Comparison of ENCODE assay signal across 32 cellular contexts in genomic region chr11:1899100-1899499, GRCh38. TPM values are rescaled to one million over a fixed set of nuclear protein-coding genes. Genes with fewer than 3 reads are reported as not detected.
"Had no signal": no experiment of that assay in that cellular context is flagged by ENCODE, and none has a peak within 500 bp of the region (broad histone marks: within the 10 kb centered on the region; RNA-seq: fewer than 3 reads in every experiment).

No MANE protein-coding gene starts in this region.

- H3K4me3 ChIP-seq: hepatocyte, lower lobe of right lung, right atrium auricular region, sigmoid colon, smooth muscle cell, tibial nerve, uterus had no signal

- H3K4me1 ChIP-seq: lower lobe of right lung, parathyroid adenoma, right atrium auricular region, sigmoid colon, uterus had no signal

- H3K9me3 Mint-ChIP-seq: naive thymus-derived CD8-positive, alpha-beta T cell; nephron; neural crest cell; stimulated activated memory B cell treated with anti-CD40 and anti-IgM and Interleukin-4, amounts not matched to agents 10 μg/mL and 1 μg/mL and 100 μg/mL, for 72 hours; stimulated activated naive CD8-positive, alpha-beta T cell treated with anti-CD3 and anti-CD28 coated beads, Interleukin-15, amount 100 ng/mL, for 72 hours; type B pancreatic cell had no signal

- H3K4me3 Mint-ChIP-seq: naive thymus-derived CD8-positive, alpha-beta T cell; nephron; neural crest cell; stimulated activated memory B cell treated with anti-CD40 and anti-IgM and Interleukin-4, amounts not matched to agents 10 μg/mL and 1 μg/mL and 100 μg/mL, for 72 hours; stimulated activated naive CD8-positive, alpha-beta T cell treated with anti-CD3 and anti-CD28 coated beads, Interleukin-15, amount 100 ng/mL, for 72 hours; type B pancreatic cell had no signal

- DNase-seq: islet precursor cell; left ventricle myocardium superior; lower lobe of right lung; mammary epithelial cell; mesenchymal stem cell; naive thymus-derived CD8-positive, alpha-beta T cell; nucleus accumbens; sigmoid colon; stimulated activated CD4-positive, alpha-beta T cell treated with anti-CD3 and anti-CD28 coated beads, Interleukin-1b, Interleukin-23, amount 100 ng/mL, for 48 hours; stimulated activated CD4-positive, alpha-beta T cell treated with anti-CD3 and anti-CD28 coated beads, Interleukin-2, amount 100 ng/mL, for 48 hours; stimulated activated CD4-positive, alpha-beta T cell treated with anti-CD3 and anti-CD28 coated beads, Interleukin-4, amount 100 ng/mL, for 4 hours; stimulated activated CD8-positive, alpha-beta memory T cell treated with anti-CD3 and anti-CD28 coated beads, Interleukin-4, amount 100 ng/mL, for 48 hours; stimulated activated naive CD4-positive, alpha-beta T cell treated with Interleukin-2 at 50 U/mL for 16 hours; stimulated activated naive CD8-positive, alpha-beta T cell treated with anti-CD3 and anti-CD28 coated beads, Interleukin-15, amount 100 ng/mL, for 72 hours; substantia nigra; uterus had no signal

- H3K4me1 Mint-ChIP-seq: neural crest cell had no signal

- H3K27me3 ChIP-seq: hepatocyte, right atrium auricular region, tibial nerve, uterus had no signal

- H3K9ac ChIP-seq: parathyroid adenoma had no signal

- H3K4me2 ChIP-seq: hepatocyte, smooth muscle cell had no signal

- H3K79me2 ChIP-seq: hepatocyte, parathyroid adenoma had no signal

- H3K27ac Mint-ChIP-seq: naive thymus-derived CD8-positive, alpha-beta T cell; stimulated activated memory B cell treated with anti-CD40 and anti-IgM and Interleukin-4, amounts not matched to agents 10 μg/mL and 1 μg/mL and 100 μg/mL, for 72 hours; stimulated activated naive CD8-positive, alpha-beta T cell treated with anti-CD3 and anti-CD28 coated beads, Interleukin-15, amount 100 ng/mL, for 72 hours; type B pancreatic cell had no signal

- ATAC-seq: left ventricle myocardium superior; lower lobe of right lung; naive thymus-derived CD8-positive, alpha-beta T cell; stimulated activated memory B cell treated with anti-CD40 and anti-IgM and Interleukin-4, amounts not matched to agents 10 μg/mL and 1 μg/mL and 100 μg/mL, for 72 hours; stimulated activated naive CD8-positive, alpha-beta T cell treated with anti-CD3 and anti-CD28 coated beads, Interleukin-15, amount 100 ng/mL, for 72 hours had no signal

- H3K9me3 ChIP-seq: lower lobe of right lung, right atrium auricular region, sigmoid colon, tibial nerve, uterus had no signal

- H3K36me3 ChIP-seq: lower lobe of right lung, right atrium auricular region, sigmoid colon, tibial nerve, uterus had no signal

- H3K27ac ChIP-seq: hepatocyte, lower lobe of right lung, parathyroid adenoma, right atrium auricular region, sigmoid colon, tibial nerve, uterus had no signal

- H2AFZ ChIP-seq: hepatocyte, parathyroid adenoma had no signal

- H3K27me3 Mint-ChIP-seq: stimulated activated memory B cell treated with anti-CD40 and anti-IgM and Interleukin-4, amounts not matched to agents 10 μg/mL and 1 μg/mL and 100 μg/mL, for 72 hours; type B pancreatic cell had no signal

- H3K36me3 Mint-ChIP-seq: naive thymus-derived CD8-positive, alpha-beta T cell; stimulated activated memory B cell treated with anti-CD40 and anti-IgM and Interleukin-4, amounts not matched to agents 10 μg/mL and 1 μg/mL and 100 μg/mL, for 72 hours; type B pancreatic cell had no signal

RNA-seq across cellular contexts. Expression of gene PRR33, which starts 7.4 kb away (rescaled TPM):
- total RNA-seq: hepatocyte; kidney epithelial cell; lower lobe of right lung; mammary epithelial cell; mucosa of gallbladder; naive thymus-derived CD8-positive, alpha-beta T cell; neural crest cell; osteoblast; pulmonary artery endothelial cell; renal cortical epithelial cell; sigmoid colon; smooth muscle cell; temporal lobe; tibial nerve; ureter; uterus had no signal
- polyA plus RNA-seq: mammary epithelial cell, smooth muscle cell had no signal

RNA-seq across cellular contexts. Expression of gene TNNT3, which starts 20.4 kb away (rescaled TPM):
- total RNA-seq: kidney epithelial cell, mammary epithelial cell, neural crest cell, osteoblast, pulmonary artery endothelial cell, renal cortical epithelial cell, temporal lobe had no signal
- polyA plus RNA-seq: mammary epithelial cell had no signal

RNA-seq across cellular contexts. Expression of gene LSP1, which starts 46.2 kb away (rescaled TPM):
- total RNA-seq: kidney epithelial cell, neural crest cell, pulmonary artery endothelial cell, renal cortical epithelial cell had no signal
- polyA plus RNA-seq: mammary epithelial cell had no signal
